In genomic region chr10:93106631-93107072, GRCh38 we compare ENCODE assay signal across 1 cellular context.
TF ChIP-seq lines count a peak whose summit lies in the region.

No MANE protein-coding gene starts in this region.

TF ChIP-seq in GM23338, 12 proteins besides CTCF, POLR2A, EP300 and RAD21 (continued from another document):
- TF ChIP-seq ZNF462 (CRISPR knock-in tag; IDR thresholded peaks at IDR 0.05) (no peak), ZNF331 (CRISPR knock-in tag; IDR thresholded peaks at IDR 0.05; ENCODE audit: low read depth) (no peak), ETS1 (IDR thresholded peaks at IDR 0.05) (no peak)
- TF ChIP-seq, protein P1, sequence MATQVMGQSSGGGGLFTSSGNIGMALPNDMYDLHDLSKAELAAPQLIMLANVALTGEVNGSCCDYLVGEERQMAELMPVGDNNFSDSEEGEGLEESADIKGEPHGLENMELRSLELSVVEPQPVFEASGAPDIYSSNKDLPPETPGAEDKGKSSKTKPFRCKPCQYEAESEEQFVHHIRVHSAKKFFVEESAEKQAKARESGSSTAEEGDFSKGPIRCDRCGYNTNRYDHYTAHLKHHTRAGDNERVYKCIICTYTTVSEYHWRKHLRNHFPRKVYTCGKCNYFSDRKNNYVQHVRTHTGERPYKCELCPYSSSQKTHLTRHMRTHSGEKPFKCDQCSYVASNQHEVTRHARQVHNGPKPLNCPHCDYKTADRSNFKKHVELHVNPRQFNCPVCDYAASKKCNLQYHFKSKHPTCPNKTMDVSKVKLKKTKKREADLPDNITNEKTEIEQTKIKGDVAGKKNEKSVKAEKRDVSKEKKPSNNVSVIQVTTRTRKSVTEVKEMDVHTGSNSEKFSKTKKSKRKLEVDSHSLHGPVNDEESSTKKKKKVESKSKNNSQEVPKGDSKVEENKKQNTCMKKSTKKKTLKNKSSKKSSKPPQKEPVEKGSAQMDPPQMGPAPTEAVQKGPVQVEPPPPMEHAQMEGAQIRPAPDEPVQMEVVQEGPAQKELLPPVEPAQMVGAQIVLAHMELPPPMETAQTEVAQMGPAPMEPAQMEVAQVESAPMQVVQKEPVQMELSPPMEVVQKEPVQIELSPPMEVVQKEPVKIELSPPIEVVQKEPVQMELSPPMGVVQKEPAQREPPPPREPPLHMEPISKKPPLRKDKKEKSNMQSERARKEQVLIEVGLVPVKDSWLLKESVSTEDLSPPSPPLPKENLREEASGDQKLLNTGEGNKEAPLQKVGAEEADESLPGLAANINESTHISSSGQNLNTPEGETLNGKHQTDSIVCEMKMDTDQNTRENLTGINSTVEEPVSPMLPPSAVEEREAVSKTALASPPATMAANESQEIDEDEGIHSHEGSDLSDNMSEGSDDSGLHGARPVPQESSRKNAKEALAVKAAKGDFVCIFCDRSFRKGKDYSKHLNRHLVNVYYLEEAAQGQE (IDR thresholded peaks at IDR 0.05; ENCODE audit: unreplicated experiment), result no peak
TF ChIP-seq in GM23338: peak in this region for 0.
